In genomic region chr14:49861581-49861922, GRCh38 we compare ENCODE assay signal across 8 cellular contexts. TPM values are rescaled to one million over a fixed set of nuclear protein-coding genes. Genes with fewer than 3 reads are reported as not detected.
A peak's percentile ranks its signal among the peaks of the same experiment; 100 is the strongest.
DNase-seq lines count a peak whose midpoint lies in the region; ATAC-seq and TF ChIP-seq lines count a peak whose summit lies in the region.

No MANE protein-coding gene starts in this region.

- DNase-seq in HL-60 (ENCODE audit: low read depth in 1 of 2, low spot score in 1 of 2) = peak; percentile 57 to 86
- peak; percentile 74 for DNase-seq in SHP77 treated with DMSO at 0.1 percent for 48 hours (lab: John Stamatoyannopoulos, UW)
- DNase-seq in activated naive CD4-positive, alpha-beta T cell treated with anti-CD3 and anti-CD28 coated beads, Interleukin-2, amount 50 U/mL, for 16 hours = peak; percentile 64
- peak; percentile 66 for DNase-seq in Right ventricle myocardium superior
- peak; percentile 61 to 80 (median 73) for DNase-seq in ovary
- DNase-seq in chondrocyte (ENCODE audit: low spot score) = no peak

- intact Hi-C loops in Right ventricle myocardium superior (cut with DNase I) = no loop called here
- intact Hi-C loops in ovary (cut with DNase I) = loop anchor here in 2 of 4 donors (10.0 kb wide), 1 partner anchor 243 kb away; no protein-coding TSS in a partner anchor

- H3K9me3 Mint-ChIP-seq in chondrocyte (ENCODE audit: low read depth) = no peaks in the 10 kb centered on the region

- no peak for TF ChIP-seq CTCF in GM12875 (IDR thresholded peaks at IDR 0.05; ENCODE audit: borderline replicate concordance, insufficient read depth, low read depth, low read length)
- no peak for TF ChIP-seq CTCF in HL-60 (IDR thresholded peaks at IDR 0.05; ENCODE audit: insufficient read depth, low read length)
- no peak for TF ChIP-seq CTCF in ovary (IDR thresholded peaks at IDR 0.05)
- TF ChIP-seq CTCF in chondrocyte (IDR thresholded peaks at IDR 0.05) = no peak

- H3K27me3 ChIP-seq in HL-60 (ENCODE audit: insufficient read depth, poor library complexity, severe bottlenecking) = no peaks in the 10 kb centered on the region
- H3K27me3 ChIP-seq in ovary = no peaks in the 10 kb centered on the region

- WGBS in ovary, 3 donors = 0 to 1% (median 1%) methylated on average over 13 of the region's 13 CpGs
- under 1% methylated on average over 13 of the region's 13 CpGs for WGBS in urinary bladder

- no peak for TF ChIP-seq EP300 in ovary (IDR thresholded peaks at IDR 0.05)

- H3K4me1 ChIP-seq in ovary (ENCODE audit: insufficient read depth) (peaks cover 2% of the 10 kb centered on the region), urinary bladder (ENCODE audit: insufficient read depth) (no peaks in the 10 kb centered on the region)

- no peak overlapping the region for H3K4me3 Mint-ChIP-seq in chondrocyte (ENCODE audit: unreplicated experiment)

- no peaks in the 10 kb centered on the region for H3K27me3 Mint-ChIP-seq in chondrocyte (ENCODE audit: low read depth)

- ATAC-seq in Right ventricle myocardium superior (ENCODE audit: poor library complexity) = peak; percentile 32

- no peak overlapping the region for H3K27ac Mint-ChIP-seq in chondrocyte (ENCODE audit: unreplicated experiment)

- TF ChIP-seq POLR2A in ovary (IDR thresholded peaks at IDR 0.05) = peak; percentile 5

- peaks cover 26% of the 10 kb centered on the region for H3K4me1 Mint-ChIP-seq in chondrocyte (ENCODE audit: low read depth)

- H3K36me3 ChIP-seq in ovary (no peaks in the 10 kb centered on the region), urinary bladder (ENCODE audit: insufficient read depth) (no peaks in the 10 kb centered on the region)

- peak overlapping the region; percentile 87 for H3K27ac ChIP-seq in HL-60 (replicated peaks)
- H3K27ac ChIP-seq in ovary = peak overlapping the region; percentile 95
- H3K27ac ChIP-seq in urinary bladder (ENCODE audit: low read depth) = peak overlapping the region; percentile 98

- H3K4me3 ChIP-seq in GM12875 (ENCODE audit: low read depth, low read length) (peak overlapping the region; percentile 82), HL-60 (replicated peaks; ENCODE audit: insufficient read depth, low read length) (peak overlapping the region; percentile 53), ovary (peak overlapping the region; percentile 54), urinary bladder (ENCODE audit: low read depth, low read length) (peak overlapping the region; percentile 54)

- no peaks in the 10 kb centered on the region for H3K9me3 ChIP-seq in ovary

- H3K36me3 Mint-ChIP-seq in chondrocyte (ENCODE audit: low read depth) = no peaks in the 10 kb centered on the region

RNA-seq across cellular contexts. Expression of gene NEMF, which starts 9.0 kb away (rescaled TPM):
- total RNA-seq in Right ventricle myocardium superior (44.5 TPM), ovary (10 to 100 TPM; 46.9 to 98.9 (median 72.1) TPM), urinary bladder (171 TPM), chondrocyte (49.8 to 72.9 TPM (median 57.4 TPM) in 3 replicates)
- polyA plus RNA-seq in ovary (10 to 100 TPM; 20.9 to 46.2 TPM), urinary bladder (32.2 TPM)

RNA-seq across cellular contexts. Expression of gene ARF6, which starts 31.3 kb away (rescaled TPM):
- total RNA-seq in Right ventricle myocardium superior (23.8 TPM), ovary (10 to 100 TPM; 19.8 to 39.7 (median 34.9) TPM), urinary bladder (49.1 TPM), chondrocyte (53.2 to 55.3 TPM (median 54.4 TPM) in 3 replicates)
- polyA plus RNA-seq in ovary (10 to 100 TPM; 20.3 to 34.1 TPM), urinary bladder (36.9 TPM)
